ENCODE assay signal across 34 cellular contexts in genomic region chr2:99256677-99257076, GRCh38. TPM values are rescaled to one million over a fixed set of nuclear protein-coding genes. Genes with fewer than 3 reads are reported as not detected.
DNase-seq lines count a peak whose midpoint lies in the region; ATAC-seq and TF ChIP-seq lines count a peak whose summit lies in the region.
"Had no signal": no experiment of that assay in that cellular context is flagged by ENCODE, and none has a peak within 500 bp of the region (broad histone marks: within the 10 kb centered on the region; RNA-seq: fewer than 3 reads in every experiment).

No MANE protein-coding gene starts in this region.

- H3K4me1 ChIP-seq in RWPE2 (ENCODE audit: insufficient read depth, poor library complexity, severe bottlenecking), result no peaks in the 10 kb centered on the region
- H3K4me1 ChIP-seq: left ventricle myocardium inferior, suprapubic skin had no signal

- intact Hi-C loops in head of caudate nucleus (cut with DNase I), result no loop called here

- no peaks in the 10 kb centered on the region for H3K36me3 ChIP-seq in RWPE2 (ENCODE audit: low read depth)
- H3K36me3 ChIP-seq: left ventricle myocardium inferior, ovary, suprapubic skin had no signal

- no peak overlapping the region for H3K27ac ChIP-seq in RWPE2 (ENCODE audit: poor library complexity, severe bottlenecking)
- H3K27ac ChIP-seq: 22Rv1, C4-2B, left ventricle myocardium inferior, ovary, skin epidermis, suprapubic skin had no signal

- TF ChIP-seq CTCF in RWPE2 (IDR thresholded peaks at IDR 0.05; ENCODE audit: poor library complexity, severe bottlenecking), result no peak

- DNase-seq in activated naive CD4-positive, alpha-beta T cell treated with anti-CD3 and anti-CD28 coated beads, Interleukin-2, amount 50 U/mL, for 72 hours (ENCODE audit: low spot score in 2 of 2), result no peak
- no peak for DNase-seq in activated naive CD4-positive, alpha-beta T cell treated with anti-CD3 and anti-CD28 coated beads, Interleukin-2, amount 50 U/mL, for 16 hours
- no peak for DNase-seq in RWPE2 (ENCODE audit: low spot score)
- DNase-seq in stromal cell of bone marrow (ENCODE audit: low read depth), result peak; percentile 1
- DNase-seq in head of caudate nucleus, result no peak
- DNase-seq in activated CD4-positive, alpha-beta T cell treated with anti-CD3 and anti-CD28 coated beads for 48 hours, result no peak
- DNase-seq in RPMI8226, result no peak
- DNase-seq: activated CD4-positive, alpha-beta T cell treated with anti-CD3 and anti-CD28 coated beads, Interleukin-2, amount 10 ng/mL, durations not matched to agents 24 days and 14 days; activated T-cell treated with anti-CD3 and anti-CD28 coated beads, Interleukin-2, amount 50 U/mL, for 24 hours; COR-L47; DMS53; endodermal cell; immature natural killer cell; left ventricle myocardium inferior; mesendoderm; NCI-H1436 treated with DMSO at 0.1 percent for 48 hours; NCI-H2081 treated with DMSO at 0.1 percent for 48 hours; NCI-H2227 treated with DMSO at 0.1 percent for 48 hours; NCI-H526; OCI-M1; ovary; retina; SHP77; T-helper 2 cell had no signal

- H3K27me3 ChIP-seq in RWPE2 (ENCODE audit: insufficient read depth, poor library complexity, severe bottlenecking), result no peaks in the 10 kb centered on the region
- H3K27me3 ChIP-seq: ovary, suprapubic skin had no signal

- peak; percentile 32 to 71 for ATAC-seq in activated naive CD4-positive, alpha-beta T cell treated with anti-CD3 and anti-CD28 coated beads, Interleukin-2, amount 50 U/mL, for 72 hours
- ATAC-seq in RWPE2 (ENCODE audit: low read depth) (peak; percentile 76; the same call in 2 of the 3 replicates), esophagus mucosa (peak; percentile 90)
- ATAC-seq: GM23338; stimulated activated memory B cell treated with anti-CD40 and anti-IgM and Interleukin-4, amounts not matched to agents 10 μg/mL and 1 μg/mL and 100 μg/mL, for 72 hours had no signal

- no peak overlapping the region for H3K27ac Mint-ChIP-seq in activated naive CD4-positive, alpha-beta T cell treated with anti-CD3 and anti-CD28 coated beads, Interleukin-2, amount 50 U/mL, for 72 hours
- H3K27ac Mint-ChIP-seq: activated CD4-positive, alpha-beta T cell treated with anti-CD3 and anti-CD28 coated beads, Interleukin-2, amount 10 ng/mL, durations not matched to agents 24 days and 14 days; activated T-cell treated with anti-CD3 and anti-CD28 coated beads, Interleukin-2, amount 50 U/mL, for 24 hours; dendritic cell treated with granulocyte-macrophage colony-stimulating factor and Interleukin-4, amounts not matched to agents 40 ng/mL and 50 ng/mL, for 4 days; endodermal cell; GM23338; stimulated activated memory B cell treated with anti-CD40 and anti-IgM and Interleukin-4, amounts not matched to agents 10 μg/mL and 1 μg/mL and 100 μg/mL, for 72 hours had no signal

- no peaks in the 10 kb centered on the region for H3K36me3 Mint-ChIP-seq in activated naive CD4-positive, alpha-beta T cell treated with anti-CD3 and anti-CD28 coated beads, Interleukin-2, amount 50 U/mL, for 72 hours
- H3K36me3 Mint-ChIP-seq: immature natural killer cell; stimulated activated memory B cell treated with anti-CD40 and anti-IgM and Interleukin-4, amounts not matched to agents 10 μg/mL and 1 μg/mL and 100 μg/mL, for 72 hours had no signal

- no peak overlapping the region for H3K4me3 ChIP-seq in RWPE2 (ENCODE audit: severe bottlenecking)
- H3K4me3 ChIP-seq: GM23338, left ventricle myocardium inferior, ovary, skin epidermis, suprapubic skin had no signal

- H3K9me3 ChIP-seq in RWPE2 (ENCODE audit: severe bottlenecking), result no peaks in the 10 kb centered on the region
- H3K9me3 ChIP-seq: ovary, suprapubic skin had no signal

- no peaks in the 10 kb centered on the region for H3K9me3 Mint-ChIP-seq in activated naive CD4-positive, alpha-beta T cell treated with anti-CD3 and anti-CD28 coated beads, Interleukin-2, amount 50 U/mL, for 72 hours
- H3K9me3 Mint-ChIP-seq: activated CD4-positive, alpha-beta T cell treated with anti-CD3 and anti-CD28 coated beads, Interleukin-2, amount 10 ng/mL, durations not matched to agents 24 days and 14 days; activated T-cell treated with anti-CD3 and anti-CD28 coated beads, Interleukin-2, amount 50 U/mL, for 24 hours; central memory CD8-positive, alpha-beta T cell; immature natural killer cell had no signal

RNA-seq across cellular contexts. Expression of gene LYG2, which starts 1.2 kb away (rescaled TPM):
- total RNA-seq in activated naive CD4-positive, alpha-beta T cell treated with anti-CD3 and anti-CD28 coated beads, Interleukin-2, amount 50 U/mL, for 72 hours, result not detected
- total RNA-seq in esophagus mucosa, result not detected
- total RNA-seq: activated CD4-positive, alpha-beta T cell treated with anti-CD3 and anti-CD28 coated beads, Interleukin-2, amount 10 ng/mL, durations not matched to agents 24 days and 14 days; endodermal cell; GM23338; left ventricle myocardium inferior; ovary; ureter had no signal

RNA-seq across cellular contexts. Expression of gene LYG1, which starts 44.3 kb away (rescaled TPM):
- total RNA-seq in activated naive CD4-positive, alpha-beta T cell treated with anti-CD3 and anti-CD28 coated beads, Interleukin-2, amount 50 U/mL, for 72 hours, result 1 to 10 TPM in 1 of 2 donors, under 1 TPM in 1; 0.91 to 1.1 TPM
- total RNA-seq in esophagus mucosa, result 0.20 TPM
